8 cellular contexts compared by ENCODE assay signal in the genomic region with DNA sequence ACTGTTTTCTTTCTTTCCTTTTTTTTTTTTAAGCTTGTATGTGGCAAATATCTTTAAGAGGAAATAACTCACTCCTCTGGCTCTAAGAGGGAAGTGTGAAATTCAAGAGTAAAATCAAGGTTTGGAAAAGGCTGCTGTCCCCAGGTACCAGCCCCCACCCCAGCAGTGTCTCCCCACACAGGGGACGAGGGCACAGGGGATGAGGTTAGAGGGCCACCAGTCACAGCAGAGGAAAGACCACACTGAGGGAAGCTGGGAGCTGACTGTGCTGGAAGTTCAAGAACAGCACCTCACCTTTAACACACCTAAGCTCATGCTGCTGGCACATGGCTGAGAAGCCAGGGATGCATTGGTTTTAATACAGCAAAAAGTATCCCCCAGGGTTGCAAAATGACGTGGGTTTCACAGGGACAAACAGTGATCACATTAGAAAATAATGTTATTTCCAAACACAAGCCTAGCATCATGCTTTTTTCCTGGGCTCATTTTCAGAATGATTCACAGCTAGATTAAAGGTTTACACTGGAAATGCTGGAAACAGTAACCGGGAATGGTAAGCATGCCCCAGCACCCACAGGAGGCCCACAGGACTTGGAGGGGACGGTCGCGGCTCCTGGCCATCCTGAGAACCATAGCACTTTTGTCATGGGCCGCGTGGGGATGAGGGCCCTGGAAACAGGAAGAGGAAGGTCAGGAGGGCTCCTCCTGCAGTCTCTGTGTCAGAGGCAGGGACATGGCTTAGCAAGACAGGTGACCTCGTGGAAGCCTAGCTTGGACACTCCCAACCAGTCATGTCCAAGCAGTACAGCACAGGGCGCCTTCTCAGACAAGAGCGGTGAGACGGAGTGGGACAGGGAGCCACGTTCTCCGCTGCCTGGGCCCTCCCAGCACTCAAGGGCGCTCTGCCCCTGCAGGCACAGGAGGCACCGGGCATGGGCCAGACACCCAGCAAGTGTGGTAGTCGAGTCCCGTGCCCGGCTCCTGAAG.
DNase-seq lines count a peak whose midpoint lies in the region; ATAC-seq lines count a peak whose summit lies in the region.

No MANE protein-coding gene starts in this region.

- H3K27ac ChIP-seq in iPS-18a (ENCODE audit: low read length), result peak overlapping the region; percentile 5

- peaks cover 18% of the 10 kb centered on the region for H3K36me3 Mint-ChIP-seq in activated naive CD8-positive, alpha-beta T cell treated with anti-CD3 and anti-CD28 coated beads, Interleukin-2, amount 50 U/mL, for 24 hours (ENCODE audit: low read depth)

- no peak overlapping the region for H3K4me3 ChIP-seq in iPS-18a (ENCODE audit: low read length)

- H3K9ac ChIP-seq in iPS-18a (ENCODE audit: low read length), result peak overlapping the region; percentile 70

- no peaks in the 10 kb centered on the region for H3K27me3 ChIP-seq in iPS-18a (ENCODE audit: control insufficient read depth, insufficient read depth, low read length)

- H3K27ac Mint-ChIP-seq in activated naive CD8-positive, alpha-beta T cell treated with anti-CD3 and anti-CD28 coated beads, Interleukin-2, amount 50 U/mL, for 24 hours, result peak overlapping the region; percentile 40
- H3K27ac Mint-ChIP-seq in stimulated activated naive CD8-positive, alpha-beta T cell treated with anti-CD3 and anti-CD28 coated beads, Interleukin-15, amount 100 ng/mL, for 72 hours, result peak overlapping the region; percentile 69 to 85

- H3K9me3 Mint-ChIP-seq in activated naive CD8-positive, alpha-beta T cell treated with anti-CD3 and anti-CD28 coated beads, Interleukin-2, amount 50 U/mL, for 24 hours, result no peaks in the 10 kb centered on the region
- no peaks in the 10 kb centered on the region for H3K9me3 Mint-ChIP-seq in stimulated activated naive CD8-positive, alpha-beta T cell treated with anti-CD3 and anti-CD28 coated beads, Interleukin-15, amount 100 ng/mL, for 72 hours

- no peak for ATAC-seq in activated naive CD8-positive, alpha-beta T cell treated with anti-CD3 and anti-CD28 coated beads, Interleukin-2, amount 50 U/mL, for 24 hours
- ATAC-seq in stimulated activated naive CD8-positive, alpha-beta T cell treated with anti-CD3 and anti-CD28 coated beads, Interleukin-15, amount 100 ng/mL, for 72 hours, result no peak
- ATAC-seq in GM21529 (IDR thresholded peaks at IDR 0.05; ENCODE audit: unreplicated experiment) (no peak), HG03045 (IDR thresholded peaks at IDR 0.05; ENCODE audit: unreplicated experiment) (no peak)

- H3K4me1 Mint-ChIP-seq in activated naive CD8-positive, alpha-beta T cell treated with anti-CD3 and anti-CD28 coated beads, Interleukin-2, amount 50 U/mL, for 24 hours, result peaks cover 38% of the 10 kb centered on the region
- peaks cover 44% of the 10 kb centered on the region for H3K4me1 Mint-ChIP-seq in stimulated activated naive CD8-positive, alpha-beta T cell treated with anti-CD3 and anti-CD28 coated beads, Interleukin-15, amount 100 ng/mL, for 72 hours

- H3K9me3 ChIP-seq in iPS-18a (ENCODE audit: control insufficient read depth, low read depth, low read length), result no peaks in the 10 kb centered on the region

- H3K27me3 Mint-ChIP-seq in activated naive CD8-positive, alpha-beta T cell treated with anti-CD3 and anti-CD28 coated beads, Interleukin-2, amount 50 U/mL, for 24 hours, result no peaks in the 10 kb centered on the region
- H3K27me3 Mint-ChIP-seq in stimulated activated naive CD8-positive, alpha-beta T cell treated with anti-CD3 and anti-CD28 coated beads, Interleukin-15, amount 100 ng/mL, for 72 hours, result no peaks in the 10 kb centered on the region

- DNase-seq in HCEC 1CT, result peak; percentile 71
- DNase-seq in activated naive CD8-positive, alpha-beta T cell treated with anti-CD3 and anti-CD28 coated beads, Interleukin-2, amount 50 U/mL, for 24 hours, result peak; percentile 1
- peak in 1 of 2 donors; percentile 7 for DNase-seq in stimulated activated naive CD8-positive, alpha-beta T cell treated with anti-CD3 and anti-CD28 coated beads, Interleukin-15, amount 100 ng/mL, for 72 hours
- no peak for DNase-seq in activated CD4-positive, CD25-positive, alpha-beta regulatory T cell (lab: John Stamatoyannopoulos, UW)
- DNase-seq in Kasumi-1 (lab: John Stamatoyannopoulos, UW), result no peak

- H3K4me3 Mint-ChIP-seq in activated naive CD8-positive, alpha-beta T cell treated with anti-CD3 and anti-CD28 coated beads, Interleukin-2, amount 50 U/mL, for 24 hours, result no peak overlapping the region
- no peak overlapping the region for H3K4me3 Mint-ChIP-seq in stimulated activated naive CD8-positive, alpha-beta T cell treated with anti-CD3 and anti-CD28 coated beads, Interleukin-15, amount 100 ng/mL, for 72 hours

- peaks cover 24% of the 10 kb centered on the region for H3K36me3 ChIP-seq in iPS-18a (ENCODE audit: control insufficient read depth, low read depth, low read length)

- H3K4me1 ChIP-seq in iPS-18a (ENCODE audit: control insufficient read depth, low read depth, low read length), result peaks cover 60% of the 10 kb centered on the region

Comparison
In these comparisons a context has a peak if more than half of its experiments do, and no peak if none do; other contexts are left out.
1. DNase-seq: peak in HCEC 1CT (single experiment) and activated naive CD8-positive, alpha-beta T cell treated with anti-CD3 and anti-CD28 coated beads, Interleukin-2, amount 50 U/mL, for 24 hours (single experiment); none in activated CD4-positive, CD25-positive, alpha-beta regulatory T cell (0 of 4) and Kasumi-1 (0 of 2).